In genomic region chr13:113783966-113784644, GRCh38 we compare ENCODE assay signal across 19 cellular contexts. TPM values are rescaled to one million over a fixed set of nuclear protein-coding genes. Genes with fewer than 3 reads are reported as not detected.
"Had no signal": no experiment of that assay in that cellular context is flagged by ENCODE, and none has a peak within 500 bp of the region (broad histone marks: within the 10 kb centered on the region; RNA-seq: fewer than 3 reads in every experiment).

No MANE protein-coding gene starts in this region.

- H3K4me1 ChIP-seq: adrenal gland, thyroid gland, uterus had no signal

- H3K9me3 Mint-ChIP-seq: activated T-helper 1 cell treated with anti-CD3 and anti-CD28 coated beads, Interleukin-12 subunit alpha, Interleukin-12 subunit beta, Interleukin-2, Interleukin-4 antibody, amounts not matched to agents 30 ng/mL and 10 ng/mL and 1 ng/mL, durations not matched to agents 14 hours and 24 hours and 36 hours; stimulated activated effector memory CD8-positive, alpha-beta T cell treated with anti-CD3 and anti-CD28 coated beads, Interleukin-12 subunit alpha, Interleukin-12 subunit beta, amount 100 ng/mL, for 72 hours had no signal

- H3K27ac ChIP-seq: adrenal gland, esophagus muscularis mucosa, thyroid gland, uterus, WERI-Rb-1 had no signal

- H3K27ac Mint-ChIP-seq: activated CD4-positive, alpha-beta T cell treated with anti-CD3 and anti-CD28 coated beads for 36 hours; activated CD8-positive, alpha-beta T cell treated with anti-CD3 and anti-CD28 coated beads, Interleukin-2, amount 10 ng/mL, durations not matched to agents 7 days and 5 days; activated T-helper 1 cell treated with anti-CD3 and anti-CD28 coated beads, Interleukin-12 subunit alpha, Interleukin-12 subunit beta, Interleukin-2, Interleukin-4 antibody, amounts not matched to agents 30 ng/mL and 10 ng/mL and 1 ng/mL, durations not matched to agents 14 hours and 24 hours and 36 hours; endodermal cell had no signal

- FAIRE-seq: small intestine had no signal

- H3K36me3 Mint-ChIP-seq: stimulated activated effector memory CD8-positive, alpha-beta T cell treated with anti-CD3 and anti-CD28 coated beads, Interleukin-12 subunit alpha, Interleukin-12 subunit beta, amount 100 ng/mL, for 72 hours had no signal

- H3K4me1 Mint-ChIP-seq: endodermal cell had no signal

- H3K27me3 ChIP-seq: adrenal gland, esophagus muscularis mucosa, thyroid gland, uterus had no signal

- DNase-seq: activated CD4-positive, alpha-beta T cell treated with anti-CD3 and anti-CD28 coated beads for 36 hours; activated CD8-positive, alpha-beta memory T cell treated with anti-CD3 and anti-CD28 coated beads, Interleukin-2, amount 50 U/mL, for 48 hours; activated CD8-positive, alpha-beta T cell treated with anti-CD3 and anti-CD28 coated beads, Interleukin-2, amount 10 ng/mL, durations not matched to agents 7 days and 5 days; activated naive CD4-positive, alpha-beta T cell treated with anti-CD3 and anti-CD28 coated beads, Interleukin-2, amount 50 U/mL, for 16 hours; adrenal gland; cerebellar nuclear complex; islet precursor cell; left ventricle myocardium superior; mesendoderm; small intestine; T-helper 1 cell; thyroid gland; uterus; WERI-Rb-1 had no signal

- H3K9me3 ChIP-seq: adrenal gland, esophagus muscularis mucosa, thyroid gland, uterus had no signal

- H3K4me3 Mint-ChIP-seq: activated CD4-positive, alpha-beta T cell treated with anti-CD3 and anti-CD28 coated beads for 36 hours; activated CD8-positive, alpha-beta T cell treated with anti-CD3 and anti-CD28 coated beads, Interleukin-2, amount 10 ng/mL, durations not matched to agents 7 days and 5 days; activated T-helper 1 cell treated with anti-CD3 and anti-CD28 coated beads, Interleukin-12 subunit alpha, Interleukin-12 subunit beta, Interleukin-2, Interleukin-4 antibody, amounts not matched to agents 30 ng/mL and 10 ng/mL and 1 ng/mL, durations not matched to agents 14 hours and 24 hours and 36 hours; endodermal cell; stimulated activated effector memory CD8-positive, alpha-beta T cell treated with anti-CD3 and anti-CD28 coated beads, Interleukin-12 subunit alpha, Interleukin-12 subunit beta, amount 100 ng/mL, for 72 hours had no signal

- H3K4me3 ChIP-seq: adrenal gland, esophagus muscularis mucosa, thyroid gland, uterus had no signal

- H3K36me3 ChIP-seq: adrenal gland, esophagus muscularis mucosa, thyroid gland, uterus, WERI-Rb-1 had no signal

RNA-seq across cellular contexts. Expression of gene TMEM255B, which starts 25.1 kb away (rescaled TPM):
- polyA plus RNA-seq: neural cell had no signal
